Comparison of ENCODE assay signal across 8 cellular contexts in genomic region chr7:155457544-155458316, GRCh38. TPM values are rescaled to one million over a fixed set of nuclear protein-coding genes. Genes with fewer than 3 reads are reported as not detected.
DNase-seq lines count a peak whose midpoint lies in the region; ATAC-seq and TF ChIP-seq lines count a peak whose summit lies in the region.

Gene EN2 (plus strand): TSS chr7:155458129. CDS start chr7:155458378, 249 bp downstream.

- ATAC-seq in GM18502 (IDR thresholded peaks at IDR 0.05; ENCODE audit: poor library complexity, unreplicated experiment) (no peak), HG03135 (IDR thresholded peaks at IDR 0.05; ENCODE audit: unreplicated experiment) (no peak), esophagus mucosa (no peak)

- H3K27me3 ChIP-seq in NT2/D1 (ENCODE audit: insufficient read depth, insufficient read length) (peaks cover 95% of the 10 kb centered on the region), esophagus squamous epithelium (peaks cover 77 to 98% (median 83%) of the 10 kb centered on the region in 4 donors), ovary (no peaks in the 10 kb centered on the region)

- intact Hi-C loops in esophagus squamous epithelium (cut with DNase I) (no loop called here), ovary (cut with DNase I) (loop anchor here in 1 of 4 donors (10.0 kb wide), 1 partner anchor 163 kb away; the partner anchor contains the start of gene INSIG1)

- no peaks in the 10 kb centered on the region for H3K36me3 ChIP-seq in NT2/D1 (ENCODE audit: insufficient read depth, insufficient read length, low read length)
- H3K36me3 ChIP-seq in esophagus squamous epithelium = no peaks in the 10 kb centered on the region
- no peaks in the 10 kb centered on the region for H3K36me3 ChIP-seq in ovary

- H3K4me1 ChIP-seq in NT2/D1 (ENCODE audit: insufficient read depth, insufficient read length) (peaks cover 15% of the 10 kb centered on the region), esophagus squamous epithelium (peaks cover 29 to 56% (median 39%) of the 10 kb centered on the region in 3 donors), ovary (ENCODE audit: insufficient read depth) (peaks cover 4% of the 10 kb centered on the region)

- in situ Hi-C loops in Caki2 (cut with HindIII; ENCODE audit: low pct_unique_long_range_greater_than_20kb, low sequenced_read_pairs) = no loop called here

- TF ChIP-seq CTCF in esophagus squamous epithelium (IDR thresholded peaks at IDR 0.05) (no peak), ovary (IDR thresholded peaks at IDR 0.05) (no peak)

- TF ChIP-seq POLR2A in esophagus squamous epithelium (IDR thresholded peaks at IDR 0.05) (no peak), ovary (IDR thresholded peaks at IDR 0.05) (no peak)

- DNase-seq in Caki2 (ENCODE audit: low read depth) (peak; percentile 23), NT2/D1 (ENCODE audit: low read depth, low spot score) (no peak), esophagus squamous epithelium (lab: John Stamatoyannopoulos, UW) (no peak), ovary (peak in 4 of 5 donors; percentile 30 to 58 (median 48)), ureter (ENCODE audit: low spot score) (no peak)

- H3K4me3 ChIP-seq in NT2/D1 (ENCODE audit: insufficient read length, low read depth) (peak within 1 kb of the TSS; percentile 15), esophagus squamous epithelium (peak within 1 kb of the TSS; percentile 26 to 61 (median 42)), ovary (peak within 1 kb of the TSS; percentile 47)

- H3K9me3 ChIP-seq in NT2/D1 (ENCODE audit: insufficient read depth, low read length) (no peaks in the 10 kb centered on the region), esophagus squamous epithelium (no peaks in the 10 kb centered on the region), ovary (no peaks in the 10 kb centered on the region)

- no CpG with 5 or more reads among the region's 126 CpGs for WGBS in esophagus squamous epithelium, 2 donors
- WGBS in ovary, 3 donors = 1 to 3% (median 3%) methylated on average over 81 to 125 of the region's 126 CpGs

- H3K9ac ChIP-seq in NT2/D1 (ENCODE audit: insufficient read length, low read depth) = no peak within 1 kb of the TSS

- no peak within 1 kb of the TSS for H3K27ac ChIP-seq in esophagus squamous epithelium
- H3K27ac ChIP-seq in ovary = peak within 1 kb of the TSS; percentile 24 to 64

- no peak for TF ChIP-seq EP300 in ovary (IDR thresholded peaks at IDR 0.05)

RNA-seq across cellular contexts. Expression of gene EN2, which starts in this region (rescaled TPM):
- total RNA-seq in Caki2 (2014; rRNA removed; shearing (Covaris generic); ENCODE audit: low replicate concordance) = 1.3 and 6.7 TPM in 2 replicates
- under 1 TPM in 1 of 4 donors, not detected in 3; under 0.01 TPM for total RNA-seq in esophagus squamous epithelium
- total RNA-seq in ovary = 1 to 10 TPM in 3 of 7 donors, under 1 TPM in 3, not detected in 1; 0.57 to 1.8 (median 1.2) TPM
- under 1 TPM; 0.15 to 0.35 TPM for polyA plus RNA-seq in ovary
- not detected for total RNA-seq in ureter
- total RNA-seq in esophagus mucosa = not detected

Comparison
In these comparisons a context has a peak if more than half of its experiments do, and no peak if none do; other contexts are left out.
1. DNase-seq: peak in Caki2 (single experiment) and ovary (4 of 5); none in NT2/D1 (single experiment), esophagus squamous epithelium (single experiment) and ureter (single experiment).
2. H3K27ac ChIP-seq: peak in ovary (2 of 2); none in esophagus squamous epithelium (0 of 4).
3. Peak in every context shown above with its lines, with median percentiles within 50 percentile points of each other: H3K4me3 ChIP-seq.